Comparison of ENCODE assay signal across 1 cellular context in the genomic region with DNA sequence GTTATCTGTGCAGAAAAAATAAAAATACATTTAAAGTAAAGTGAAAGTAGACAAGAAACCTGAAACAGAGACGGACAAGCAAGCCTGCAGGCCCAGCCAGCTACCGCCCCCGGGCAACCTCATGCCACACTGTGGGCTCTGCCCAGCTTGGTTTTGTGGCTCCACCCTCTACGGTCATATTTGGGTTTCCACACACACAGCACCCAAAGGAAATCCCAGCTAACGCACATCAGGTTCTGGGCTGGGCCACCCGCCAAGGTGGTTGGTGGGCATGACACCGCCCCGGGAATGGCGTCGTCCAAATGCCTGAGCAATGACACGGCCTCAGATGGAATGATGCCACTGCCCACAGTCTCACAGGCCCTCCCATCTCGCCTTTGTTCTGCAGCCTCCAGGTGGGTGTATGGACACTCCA.
TF ChIP-seq lines count a peak whose summit lies in the region.

No MANE protein-coding gene starts in this region.

TF ChIP-seq in SK-N-SH, 30 proteins besides CTCF, POLR2A, EP300 and RAD21 (continued from another document):
- TF ChIP-seq EZH2phosphoT487 (IDR thresholded peaks at IDR 0.05; ENCODE audit: borderline replicate concordance, low read depth) (no peak), USF1 (IDR thresholded peaks at IDR 0.05; ENCODE audit: borderline replicate concordance, low read depth) (no peak), TEAD4 (IDR thresholded peaks at IDR 0.05; ENCODE audit: borderline replicate concordance, insufficient read depth) (peak; percentile 76; the same call in 1 of the 2 replicates), MEF2A (IDR thresholded peaks at IDR 0.05; ENCODE audit: borderline replicate concordance, low read depth) (no peak), SMC3 (IDR thresholded peaks at IDR 0.05; ENCODE audit: low read depth, low read length) (no peak), NFIC (IDR thresholded peaks at IDR 0.05; ENCODE audit: borderline replicate concordance) (peak; percentile 78), CHD2 (IDR thresholded peaks at IDR 0.05; ENCODE audit: low read length, partially characterized antibody) (no peak), RFX5 (IDR thresholded peaks at IDR 0.05; ENCODE audit: low read length) (no peak), FOSL2 (IDR thresholded peaks at IDR 0.05; ENCODE audit: borderline replicate concordance, low read depth) (peak; percentile 70; the same call in 1 of the 2 replicates), GABPA (IDR thresholded peaks at IDR 0.05; ENCODE audit: low read depth) (no peak), IRF3 (IDR thresholded peaks at IDR 0.05; ENCODE audit: low read depth, low read length) (no peak), ELF1 (IDR thresholded peaks at IDR 0.05) (no peak), MXI1 (IDR thresholded peaks at IDR 0.05; ENCODE audit: low read depth, low read length) (no peak), POLR2AphosphoS5 (IDR thresholded peaks at IDR 0.05; ENCODE audit: low read depth, low read length) (no peak), FOXM1 (IDR thresholded peaks at IDR 0.05; ENCODE audit: low read depth) (no peak), JUND (IDR thresholded peaks at IDR 0.05) (peak; percentile 75), PBX3 (IDR thresholded peaks at IDR 0.05) (0 out of 2 replicates have a peak, but pooled peaks have one; percentile 30), FOXJ3 (CRISPR knock-in tag; IDR thresholded peaks at IDR 0.05) (no peak), YY1 (IDR thresholded peaks at IDR 0.05; ENCODE audit: low read depth) (peak; percentile 66; the same call in 1 of the 2 replicates), GATA2 (CRISPR knock-in tag; IDR thresholded peaks at IDR 0.05) (no peak), NRF1 (IDR thresholded peaks at IDR 0.05; ENCODE audit: low read depth, low read length) (no peak), SIN3A (IDR thresholded peaks at IDR 0.05; ENCODE audit: borderline replicate concordance, low read depth, low read length) (no peak), TAF1 (IDR thresholded peaks at IDR 0.05; ENCODE audit: borderline replicate concordance, low read depth, low read length) (no peak), RCOR1 (IDR thresholded peaks at IDR 0.05; ENCODE audit: low read length) (no peak), TCF12 (IDR thresholded peaks at IDR 0.05) (peak; percentile 69)
- TF ChIP-seq, protein P1, sequence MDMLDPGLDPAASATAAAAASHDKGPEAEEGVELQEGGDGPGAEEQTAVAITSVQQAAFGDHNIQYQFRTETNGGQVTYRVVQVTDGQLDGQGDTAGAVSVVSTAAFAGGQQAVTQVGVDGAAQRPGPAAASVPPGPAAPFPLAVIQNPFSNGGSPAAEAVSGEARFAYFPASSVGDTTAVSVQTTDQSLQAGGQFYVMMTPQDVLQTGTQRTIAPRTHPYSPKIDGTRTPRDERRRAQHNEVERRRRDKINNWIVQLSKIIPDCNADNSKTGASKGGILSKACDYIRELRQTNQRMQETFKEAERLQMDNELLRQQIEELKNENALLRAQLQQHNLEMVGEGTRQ (IDR thresholded peaks at IDR 0.05; ENCODE audit: borderline replicate concordance, low read depth, low read length) = no peak
- TF ChIP-seq, protein P2, sequence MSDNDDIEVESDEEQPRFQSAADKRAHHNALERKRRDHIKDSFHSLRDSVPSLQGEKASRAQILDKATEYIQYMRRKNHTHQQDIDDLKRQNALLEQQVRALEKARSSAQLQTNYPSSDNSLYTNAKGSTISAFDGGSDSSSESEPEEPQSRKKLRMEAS (IDR thresholded peaks at IDR 0.05; ENCODE audit: low read depth) = peak; percentile 78
- TF ChIP-seq, protein P3, sequence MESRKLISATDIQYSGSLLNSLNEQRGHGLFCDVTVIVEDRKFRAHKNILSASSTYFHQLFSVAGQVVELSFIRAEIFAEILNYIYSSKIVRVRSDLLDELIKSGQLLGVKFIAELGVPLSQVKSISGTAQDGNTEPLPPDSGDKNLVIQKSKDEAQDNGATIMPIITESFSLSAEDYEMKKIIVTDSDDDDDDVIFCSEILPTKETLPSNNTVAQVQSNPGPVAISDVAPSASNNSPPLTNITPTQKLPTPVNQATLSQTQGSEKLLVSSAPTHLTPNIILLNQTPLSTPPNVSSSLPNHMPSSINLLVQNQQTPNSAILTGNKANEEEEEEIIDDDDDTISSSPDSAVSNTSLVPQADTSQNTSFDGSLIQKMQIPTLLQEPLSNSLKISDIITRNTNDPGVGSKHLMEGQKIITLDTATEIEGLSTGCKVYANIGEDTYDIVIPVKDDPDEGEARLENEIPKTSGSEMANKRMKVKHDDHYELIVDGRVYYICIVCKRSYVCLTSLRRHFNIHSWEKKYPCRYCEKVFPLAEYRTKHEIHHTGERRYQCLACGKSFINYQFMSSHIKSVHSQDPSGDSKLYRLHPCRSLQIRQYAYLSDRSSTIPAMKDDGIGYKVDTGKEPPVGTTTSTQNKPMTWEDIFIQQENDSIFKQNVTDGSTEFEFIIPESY (IDR thresholded peaks at IDR 0.05; ENCODE audit: borderline replicate concordance, low read depth) = no peak
